19 cellular contexts compared by ENCODE assay signal in the genomic region with DNA sequence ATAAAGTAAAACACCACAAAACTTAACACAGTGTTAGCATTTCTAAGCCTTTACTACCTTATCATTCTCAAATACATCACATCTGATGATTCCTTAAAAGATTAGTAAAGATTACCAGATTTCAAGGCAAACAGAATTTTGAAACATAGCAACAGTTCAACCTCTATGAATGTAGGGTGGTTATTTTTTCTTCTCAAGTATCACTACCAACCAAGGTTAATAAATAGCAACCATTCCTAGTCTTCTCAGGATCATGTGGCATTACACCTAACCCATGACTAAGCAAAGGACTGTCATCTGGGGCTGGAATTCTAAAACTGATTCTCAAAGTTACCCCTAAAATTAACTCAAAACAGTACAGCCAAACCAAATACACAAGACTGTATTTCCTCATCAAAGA.
"Had no signal": no experiment of that assay in that cellular context is flagged by ENCODE, and none has a peak within 500 bp of the region (broad histone marks: within the 10 kb centered on the region; RNA-seq: fewer than 3 reads in every experiment).

No MANE protein-coding gene starts in this region.

- H3K4me3 ChIP-seq: cardiac muscle cell, esophagus muscularis mucosa, SK-N-MC, spleen, upper lobe of right lung had no signal

- H3K36me3 ChIP-seq: cardiac muscle cell had no signal

- H3K9me3 ChIP-seq: esophagus muscularis mucosa, spleen, upper lobe of right lung had no signal

- H3K4me1 ChIP-seq: parathyroid adenoma, spleen, upper lobe of right lung had no signal

- H3K9ac ChIP-seq: parathyroid adenoma had no signal

- H3K27me3 ChIP-seq: cardiac muscle cell, esophagus muscularis mucosa, spleen, upper lobe of right lung had no signal

- DNase-seq: activated CD4-positive, alpha-beta T cell treated with anti-CD3 and anti-CD28 coated beads, Interleukin-2, amount 50 U/mL, for 4 hours; activated CD4-positive, CD25-positive, alpha-beta regulatory T cell treated with anti-CD3 and anti-CD28 coated beads, Interleukin-2, amount 50 U/mL, for 72 hours; activated naive CD4-positive, alpha-beta T cell treated with anti-CD3 and anti-CD28 coated beads, Interleukin-2, amount 50 U/mL, for 16 hours; glutamatergic neuron; mammary epithelial cell; naive thymus-derived CD4-positive, alpha-beta T cell; right cardiac atrium; spleen; stimulated activated naive CD8-positive, alpha-beta T cell treated with anti-CD3 and anti-CD28 coated beads, Interleukin-15, amount 100 ng/mL, for 72 hours; T-helper 1 cell; T1000; upper lobe of right lung had no signal

- FAIRE-seq: colon, endometrium had no signal

- ATAC-seq: left lobe of liver; naive thymus-derived CD4-positive, alpha-beta T cell; right cardiac atrium; stimulated activated naive CD8-positive, alpha-beta T cell treated with anti-CD3 and anti-CD28 coated beads, Interleukin-15, amount 100 ng/mL, for 72 hours; upper lobe of right lung had no signal

- H3K27ac ChIP-seq: cardiac muscle cell, esophagus muscularis mucosa, parathyroid adenoma, SK-N-MC, spleen, upper lobe of right lung had no signal
